ENCODE assay signal across 1 cellular context in the genomic region with DNA sequence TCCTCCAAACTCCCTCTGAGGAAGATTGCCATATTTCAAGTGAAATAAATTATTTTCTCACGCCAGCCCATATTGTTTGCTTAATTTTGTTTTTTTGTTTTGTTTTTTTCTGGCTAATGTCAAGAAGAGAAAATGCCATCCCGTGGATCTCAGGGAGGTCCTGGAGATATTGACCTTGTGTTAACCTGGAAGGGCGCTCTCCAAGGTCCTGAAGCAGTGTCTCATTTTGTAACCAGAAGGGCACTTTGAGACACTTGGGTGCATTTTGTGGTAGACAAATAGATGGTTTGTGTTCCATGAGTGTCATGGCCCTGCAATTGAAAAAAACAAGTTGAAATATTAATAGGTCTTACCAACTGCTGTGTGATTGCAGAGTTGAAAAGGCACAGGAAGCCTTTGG.
A peak's percentile ranks its signal among the peaks of the same experiment; 100 is the strongest.
TF ChIP-seq lines count a peak whose summit lies in the region.

No MANE protein-coding gene starts in this region.

TF ChIP-seq in WTC11, 78 proteins besides CTCF, POLR2A, EP300 and RAD21 (continued from another document):
- TF ChIP-seq JUN (CRISPR knock-in tag; IDR thresholded peaks at IDR 0.05): peak; percentile 76; the same call in 1 of the 2 replicates
